Comparison of ENCODE assay signal across 17 cellular contexts in genomic region chrY:16639777-16640176, GRCh38.
DNase-seq lines count a peak whose midpoint lies in the region; ATAC-seq, FAIRE-seq and TF ChIP-seq lines count a peak whose summit lies in the region.
"Had no signal": no experiment of that assay in that cellular context is flagged by ENCODE, and none has a peak within 500 bp of the region (broad histone marks: within the 10 kb centered on the region; RNA-seq: fewer than 3 reads in every experiment).

No MANE protein-coding gene starts in this region.

- H3K4me3 ChIP-seq in epithelial cell of esophagus (ENCODE audit: low read length), result no peak overlapping the region
- H3K4me3 ChIP-seq in trophoblast cell (ENCODE audit: low read depth, low read length), result no peak overlapping the region
- H3K4me3 ChIP-seq: breast epithelium had no signal

- H3K23ac ChIP-seq in trophoblast cell (ENCODE audit: low read length), result no peak overlapping the region

- H2AK5ac ChIP-seq in trophoblast cell (ENCODE audit: low read length), result no peak overlapping the region

- peak; percentile 69 for FAIRE-seq in GM12891 (lab: Jason Lieb, UNC)

- no peak overlapping the region for H3K9ac ChIP-seq in trophoblast cell (ENCODE audit: low read length)

- ATAC-seq in HG02759 (IDR thresholded peaks at IDR 0.05; ENCODE audit: unreplicated experiment) (peak; percentile 39), natural killer cell (no peak)
- ATAC-seq: PC-3 had no signal

- TF ChIP-seq CTCF in epithelial cell of esophagus (IDR thresholded peaks at IDR 0.05; ENCODE audit: insufficient read depth, low read depth, low read length, missing control alignments), result peak; percentile 51
- no peak for TF ChIP-seq CTCF in natural killer cell (IDR thresholded peaks at IDR 0.05)

- no peaks in the 10 kb centered on the region for H3K4me1 Mint-ChIP-seq in natural killer cell

- H4K12ac ChIP-seq in trophoblast cell (ENCODE audit: low read depth, low read length), result no peak overlapping the region

- intact Hi-C loops in natural killer cell (cut with micrococcal nuclease), result no loop called here

- no peaks in the 10 kb centered on the region for H3K27me3 Mint-ChIP-seq in natural killer cell (ENCODE audit: low read depth in 2 of 2)
- H3K27me3 Mint-ChIP-seq: naive B cell had no signal

- peaks cover 8% of the 10 kb centered on the region for H3K79me2 ChIP-seq in trophoblast cell (ENCODE audit: control insufficient read depth, insufficient read depth, low read length, poor library complexity)

- no peak overlapping the region for H2BK12ac ChIP-seq in trophoblast cell (ENCODE audit: low read length)

- no peak overlapping the region for H3K27ac Mint-ChIP-seq in natural killer cell
- H3K27ac Mint-ChIP-seq: naive B cell had no signal

- peaks cover 0 to 5% of the 10 kb centered on the region in 2 donors for H3K9me3 Mint-ChIP-seq in natural killer cell
- H3K9me3 Mint-ChIP-seq: naive B cell had no signal

- no peak overlapping the region for H3K4ac ChIP-seq in trophoblast cell (ENCODE audit: low read depth, low read length)

- H4K8ac ChIP-seq in trophoblast cell (ENCODE audit: low read depth, low read length), result no peak overlapping the region

- no peak overlapping the region for H3K18ac ChIP-seq in trophoblast cell (ENCODE audit: low read length)

- H3K27ac ChIP-seq in trophoblast cell (ENCODE audit: low read depth, low read length), result no peak overlapping the region
- H3K27ac ChIP-seq: breast epithelium had no signal

- DNase-seq in GM12891 (ENCODE audit: insufficient read length, low spot score) (no peak), epithelial cell of esophagus (ENCODE audit: low read depth) (peak; percentile 60), putamen (ENCODE audit: low spot score) (peak; percentile 3), trophoblast cell (no peak), DMS153 (lab: John Stamatoyannopoulos, UW) (no peak), DMS153 treated with DMSO at 0.1 percent for 48 hours (lab: John Stamatoyannopoulos, UW; ENCODE audit: unreplicated experiment) (no peak), natural killer cell (no peak)
- DNase-seq: activated CD4-positive, CD25-positive, alpha-beta regulatory T cell treated with anti-CD3 and anti-CD28 coated beads, Interleukin-2, amount 50 U/mL, for 72 hours; activated naive CD4-positive, alpha-beta T cell treated with anti-CD3 and anti-CD28 coated beads, Interleukin-2, amount 50 U/mL, for 16 hours; MV-4-11; naive B cell; NCI-H345; PC-3; stimulated activated CD4-positive, alpha-beta T cell treated with anti-CD3 and anti-CD28 coated beads, Interleukin-2, amount 100 ng/mL, for 24 hours; stimulated activated CD8-positive, alpha-beta memory T cell treated with anti-CD3 and anti-CD28 coated beads, Interleukin-4, amount 100 ng/mL, for 48 hours had no signal

- TF ChIP-seq POLR2A in GM12891 (IDR thresholded peaks at IDR 0.05; ENCODE audit: low read depth, low read length), result no peak

- no peak overlapping the region for H3K14ac ChIP-seq in trophoblast cell (ENCODE audit: low read length)

- H2AFZ ChIP-seq in trophoblast cell (ENCODE audit: insufficient read depth, low read length, poor library complexity), result no peak overlapping the region

- H3K27me3 ChIP-seq in trophoblast cell (ENCODE audit: insufficient read depth, low read length), result no peaks in the 10 kb centered on the region
- H3K27me3 ChIP-seq: breast epithelium had no signal

- H3K79me1 ChIP-seq in trophoblast cell (ENCODE audit: low read length), result peaks cover 27% of the 10 kb centered on the region

- no peak overlapping the region for H4K91ac ChIP-seq in trophoblast cell (ENCODE audit: low read depth, low read length)

- H3K36me3 ChIP-seq in trophoblast cell (ENCODE audit: control insufficient read depth in 1 of 2, insufficient read depth in 2 of 2, low read length in 2 of 2), result peaks cover 0 to 3% of the 10 kb centered on the region in 2 experiments
- H3K36me3 ChIP-seq: breast epithelium had no signal

- H3K4me2 ChIP-seq in trophoblast cell (ENCODE audit: low read length), result no peak overlapping the region

- H3K9me3 ChIP-seq in trophoblast cell (ENCODE audit: insufficient read depth, low read depth, low read length), result no peaks in the 10 kb centered on the region
- H3K9me3 ChIP-seq: breast epithelium had no signal

- peaks cover 16 to 21% of the 10 kb centered on the region in 2 experiments for H3K4me1 ChIP-seq in trophoblast cell (ENCODE audit: control insufficient read depth in 1 of 2, insufficient read depth in 2 of 2, low read length in 2 of 2)
- H3K4me1 ChIP-seq: breast epithelium had no signal

- H2BK5ac ChIP-seq in trophoblast cell (ENCODE audit: low read depth, low read length, poor library complexity), result no peak overlapping the region

- H2BK120ac ChIP-seq in trophoblast cell (ENCODE audit: insufficient read depth, low read length, poor library complexity), result no peak overlapping the region

- WGBS in trophoblast cell (ENCODE audit: extremely low coverage, insufficient coverage, insufficient read length), result no CpG with 5 or more reads among the region's 3 CpGs

- H3K36me3 Mint-ChIP-seq in natural killer cell, result no peaks in the 10 kb centered on the region
- H3K36me3 Mint-ChIP-seq: naive B cell had no signal

- no peak overlapping the region for H3K4me3 Mint-ChIP-seq in natural killer cell
- H3K4me3 Mint-ChIP-seq: naive B cell had no signal

TF ChIP-seq in GM12891, 5 proteins besides CTCF, POLR2A, EP300 and RAD21:
- no peak for TF ChIP-seq SPI1 (IDR thresholded peaks at IDR 0.05; ENCODE audit: low read depth, low read length)
- TF ChIP-seq POU2F2 (IDR thresholded peaks at IDR 0.05; ENCODE audit: low read depth, low read length), result no peak
- no peak for TF ChIP-seq PAX5 (IDR thresholded peaks at IDR 0.05; ENCODE audit: insufficient read depth, low read length, severe bottlenecking)
- no peak for TF ChIP-seq POLR2AphosphoS5 (IDR thresholded peaks at IDR 0.05; ENCODE audit: low read depth, low read length)
- TF ChIP-seq TAF1 (IDR thresholded peaks at IDR 0.05; ENCODE audit: low read depth, low read length), result no peak

Comparison
In these comparisons a context has a peak if more than half of its experiments do, and no peak if none do; other contexts are left out.
1. DNase-seq: peak in epithelial cell of esophagus (single experiment) and putamen (single experiment); none in GM12891 (single experiment), trophoblast cell (0 of 2), DMS153 (single experiment), DMS153 treated with DMSO at 0.1 percent for 48 hours (single experiment) and natural killer cell (single experiment).